In genomic region chr5:108381955-108382783, GRCh38 we compare ENCODE assay signal across 1 cellular context.
TF ChIP-seq lines count a peak whose summit lies in the region.

TSS of gene FBXL17 (minus strand) at chr5:108382098.

TF ChIP-seq in HepG2, 621 proteins besides CTCF, POLR2A, EP300 and RAD21 (continued from another document and continues in another):
- 0 out of 2 replicates have a peak, but pooled peaks have one; percentile 47 for TF ChIP-seq ZNF609 (CRISPR knock-in tag; IDR thresholded peaks at IDR 0.05; ENCODE audit: borderline replicate concordance)
- no peak for TF ChIP-seq HNRNPUL1 (IDR thresholded peaks at IDR 0.05; ENCODE audit: low read depth, low read length)
- TF ChIP-seq ZNF572 (CRISPR knock-in tag; IDR thresholded peaks at IDR 0.05), result peak; percentile 22; the same call in 1 of the 2 replicates
- peak; percentile 93; the same call in 1 of the 2 replicates for TF ChIP-seq ZNF577 (CRISPR knock-in tag; IDR thresholded peaks at IDR 0.05; ENCODE audit: borderline replicate concordance, low read depth)
- TF ChIP-seq POLR2AphosphoS5 (IDR thresholded peaks at IDR 0.05; ENCODE audit: low read depth, low read length), result peak; percentile 81
- no peak for TF ChIP-seq ZNF382 (CRISPR knock-in tag; IDR thresholded peaks at IDR 0.05; ENCODE audit: borderline replicate concordance)
- no peak for TF ChIP-seq ZNF564 (CRISPR knock-in tag; IDR thresholded peaks at IDR 0.05)
- TF ChIP-seq LRRFIP1 (CRISPR knock-in tag; conservative IDR thresholded peaks at IDR 0.05), result no peak
- peak; percentile 79 for TF ChIP-seq CREM (IDR thresholded peaks at IDR 0.05)
- no peak for TF ChIP-seq CREM (CRISPR knock-in tag; IDR thresholded peaks at IDR 0.05)
- no peak; the same call in 1 of the 2 replicates for TF ChIP-seq KDM4B (CRISPR knock-in tag; IDR thresholded peaks at IDR 0.05)
- peak; percentile 68; the same call in 1 of the 2 replicates for TF ChIP-seq ZNF225 (CRISPR knock-in tag; IDR thresholded peaks at IDR 0.05)
- no peak; the same call in 1 of the 2 replicates for TF ChIP-seq XBP1 (CRISPR knock-in tag; IDR thresholded peaks at IDR 0.05)
- TF ChIP-seq ZNF792 (CRISPR knock-in tag; IDR thresholded peaks at IDR 0.05), result peak; percentile 75
- peak; percentile 84; the same call in 1 of the 2 replicates for TF ChIP-seq ZNF142 (CRISPR knock-in tag; IDR thresholded peaks at IDR 0.05)
- no peak for TF ChIP-seq ADNP (CRISPR knock-in tag; IDR thresholded peaks at IDR 0.05)
- peak; percentile 85; the same call in 1 of the 2 replicates for TF ChIP-seq ZMAT3 (CRISPR knock-in tag; conservative IDR thresholded peaks at IDR 0.05)
- TF ChIP-seq ZNF607 (CRISPR knock-in tag; IDR thresholded peaks at IDR 0.05; ENCODE audit: borderline replicate concordance), result peak; percentile 83
- TF ChIP-seq SP2 (CRISPR knock-in tag; IDR thresholded peaks at IDR 0.05), result peak; percentile 63; the same call in 1 of the 2 replicates
- TF ChIP-seq ZNF605 (CRISPR knock-in tag; IDR thresholded peaks at IDR 0.05), result peak; percentile 97
- peak; percentile 92; the same call in 1 of the 2 replicates for TF ChIP-seq ZNF691 (CRISPR knock-in tag; IDR thresholded peaks at IDR 0.05; ENCODE audit: borderline replicate concordance, low read depth)
- no peak for TF ChIP-seq ZKSCAN5 (CRISPR knock-in tag; IDR thresholded peaks at IDR 0.05)
- TF ChIP-seq DNMT1 (CRISPR knock-in tag; IDR thresholded peaks at IDR 0.05), result no peak
- peak; percentile 84; the same call in 1 of the 2 replicates for TF ChIP-seq ZNF780A (CRISPR knock-in tag; IDR thresholded peaks at IDR 0.05)
- TF ChIP-seq NFYB (CRISPR knock-in tag; IDR thresholded peaks at IDR 0.05), result peak; percentile 77
- TF ChIP-seq E2F1 (CRISPR knock-in tag; IDR thresholded peaks at IDR 0.05), result peak; percentile 63; the same call in 1 of the 2 replicates
- TF ChIP-seq CEBPZ (IDR thresholded peaks at IDR 0.05; ENCODE audit: low read length), result no peak
- TF ChIP-seq ZIK1 (CRISPR knock-in tag; IDR thresholded peaks at IDR 0.05; ENCODE audit: borderline replicate concordance, low read depth), result peak; percentile 44; the same call in 1 of the 2 replicates
- peak; percentile 60; the same call in 1 of the 2 replicates for TF ChIP-seq NR0B2 (CRISPR knock-in tag; IDR thresholded peaks at IDR 0.05)
- TF ChIP-seq ZNF652 (CRISPR knock-in tag; IDR thresholded peaks at IDR 0.05; ENCODE audit: borderline replicate concordance, low read depth), result peak; percentile 44; the same call in 1 of the 2 replicates
- TF ChIP-seq ZNF746 (CRISPR knock-in tag; IDR thresholded peaks at IDR 0.05), result peak; percentile 71
- TF ChIP-seq ZNF431 (CRISPR knock-in tag; IDR thresholded peaks at IDR 0.05; ENCODE audit: borderline replicate concordance, low read depth), result peak; percentile 94; the same call in 1 of the 2 replicates
- TF ChIP-seq TCF12 (IDR thresholded peaks at IDR 0.05), result no peak
- TF ChIP-seq TCF12 (CRISPR knock-in tag; IDR thresholded peaks at IDR 0.05), result 0 out of 2 replicates have a peak, but pooled peaks have one; percentile 48
- TF ChIP-seq ZNF513 (CRISPR knock-in tag; conservative IDR thresholded peaks at IDR 0.05), result no peak
- no peak for TF ChIP-seq ZNF839 (CRISPR knock-in tag; IDR thresholded peaks at IDR 0.05; ENCODE audit: borderline replicate concordance)
- no peak for TF ChIP-seq SRSF4 (IDR thresholded peaks at IDR 0.05; ENCODE audit: low read depth, low read length, poor library complexity, severe bottlenecking)
- TF ChIP-seq RELA (CRISPR knock-in tag; IDR thresholded peaks at IDR 0.05), result no peak
- TF ChIP-seq ATM (IDR thresholded peaks at IDR 0.05; ENCODE audit: borderline replicate concordance), result no peak
- TF ChIP-seq ZNF891 (CRISPR knock-in tag; IDR thresholded peaks at IDR 0.05), result peak; percentile 60; the same call in 1 of the 2 replicates
- no peak for TF ChIP-seq ZNF678 (CRISPR knock-in tag; IDR thresholded peaks at IDR 0.05)
